Comparison of ENCODE assay signal across 25 cellular contexts in the genomic region with DNA sequence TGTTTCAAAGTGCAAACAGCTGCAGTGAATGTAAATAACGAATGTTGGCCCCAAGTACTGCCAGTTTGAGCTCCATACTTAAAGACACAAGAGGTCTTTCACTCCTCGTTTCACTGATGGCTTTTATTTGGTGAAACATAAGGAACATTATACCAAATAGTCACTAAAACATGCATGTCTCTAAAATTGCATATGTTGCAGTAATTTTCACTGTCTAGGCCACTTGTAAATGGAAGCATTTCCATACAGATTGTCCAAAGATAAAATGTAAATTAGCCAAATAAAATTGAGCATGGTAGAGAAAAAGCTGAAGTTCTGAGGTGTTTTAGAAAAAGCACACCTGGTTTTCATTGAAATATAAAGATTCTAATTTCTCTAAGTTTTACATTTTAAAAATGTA.
"Had no signal": no experiment of that assay in that cellular context is flagged by ENCODE, and none has a peak within 500 bp of the region (broad histone marks: within the 10 kb centered on the region; RNA-seq: fewer than 3 reads in every experiment).

No MANE protein-coding gene starts in this region.

- H3K4me3 ChIP-seq: colonic mucosa, gastrocnemius medialis, lower lobe of right lung, testis, tibial artery had no signal

- H3K27ac Mint-ChIP-seq: dendritic cell treated with granulocyte-macrophage colony-stimulating factor and Interleukin-4, amounts not matched to agents 40 ng/mL and 50 ng/mL, for 4 days; endodermal cell; naive thymus-derived CD8-positive, alpha-beta T cell; progenitor cell of endocrine pancreas; stimulated activated memory B cell treated with anti-CD40 and anti-IgM and Interleukin-4, amounts not matched to agents 10 μg/mL and 1 μg/mL and 100 μg/mL, for 72 hours; type B pancreatic cell had no signal

- H3K36me3 Mint-ChIP-seq: naive thymus-derived CD8-positive, alpha-beta T cell; stimulated activated memory B cell treated with anti-CD40 and anti-IgM and Interleukin-4, amounts not matched to agents 10 μg/mL and 1 μg/mL and 100 μg/mL, for 72 hours; type B pancreatic cell had no signal

- H3K27me3 ChIP-seq: colonic mucosa, gastrocnemius medialis, neutrophil, testis, tibial artery had no signal

- H3K36me3 ChIP-seq: colonic mucosa, gastrocnemius medialis, lower lobe of right lung, neutrophil, tibial artery had no signal

- ATAC-seq: esophagus mucosa; gastrocnemius medialis; left ventricle myocardium superior; lower lobe of right lung; naive thymus-derived CD8-positive, alpha-beta T cell; sciatic nerve; stimulated activated memory B cell treated with anti-CD40 and anti-IgM and Interleukin-4, amounts not matched to agents 10 μg/mL and 1 μg/mL and 100 μg/mL, for 72 hours; stimulated activated naive CD8-positive, alpha-beta T cell treated with anti-CD3 and anti-CD28 coated beads, Interleukin-15, Interleukin-2, amounts not matched to agents 100 U/mL and 50 U/mL, for 24 hours had no signal

- H3K4me3 Mint-ChIP-seq: dendritic cell treated with granulocyte-macrophage colony-stimulating factor and Interleukin-4, amounts not matched to agents 40 ng/mL and 50 ng/mL, for 4 days; endodermal cell; naive thymus-derived CD8-positive, alpha-beta T cell; stimulated activated memory B cell treated with anti-CD40 and anti-IgM and Interleukin-4, amounts not matched to agents 10 μg/mL and 1 μg/mL and 100 μg/mL, for 72 hours; type B pancreatic cell had no signal

- H3K9me3 Mint-ChIP-seq: endodermal cell; naive thymus-derived CD8-positive, alpha-beta T cell; stimulated activated memory B cell treated with anti-CD40 and anti-IgM and Interleukin-4, amounts not matched to agents 10 μg/mL and 1 μg/mL and 100 μg/mL, for 72 hours; type B pancreatic cell had no signal

- DNase-seq: colonic mucosa; effector CD8-positive, alpha-beta T cell; endodermal cell; foreskin fibroblast; gastrocnemius medialis; head of caudate nucleus; left ventricle myocardium superior; lower lobe of right lung; naive thymus-derived CD8-positive, alpha-beta T cell; stimulated activated CD4-positive, alpha-beta T cell treated with anti-CD3 and anti-CD28 coated beads, Interleukin-2, amount 100 ng/mL, for 24 hours; stimulated activated CD4-positive, alpha-beta T cell treated with anti-CD3 and anti-CD28 coated beads, Interleukin-4, amount 100 ng/mL, for 24 hours; stimulated activated naive CD8-positive, alpha-beta T cell treated with anti-CD3 and anti-CD28 coated beads, Interleukin-15, Interleukin-2, amounts not matched to agents 100 U/mL and 50 U/mL, for 24 hours; substantia nigra; testis; tibial artery had no signal

- H2AFZ ChIP-seq: parathyroid adenoma had no signal

- H3K4me1 ChIP-seq: colonic mucosa, gastrocnemius medialis, lower lobe of right lung, parathyroid adenoma, testis had no signal

- H3K27ac ChIP-seq: colonic mucosa, epithelial cell of prostate, gastrocnemius medialis, lower lobe of right lung, neutrophil, parathyroid adenoma, testis, tibial artery had no signal

- FAIRE-seq: keratinocyte had no signal

- H3K9ac ChIP-seq: parathyroid adenoma had no signal

- H3K79me2 ChIP-seq: parathyroid adenoma had no signal

- H3K27me3 Mint-ChIP-seq: dendritic cell treated with granulocyte-macrophage colony-stimulating factor and Interleukin-4, amounts not matched to agents 40 ng/mL and 50 ng/mL, for 4 days; progenitor cell of endocrine pancreas; stimulated activated memory B cell treated with anti-CD40 and anti-IgM and Interleukin-4, amounts not matched to agents 10 μg/mL and 1 μg/mL and 100 μg/mL, for 72 hours; type B pancreatic cell had no signal

- H3K4me1 Mint-ChIP-seq: naive thymus-derived CD8-positive, alpha-beta T cell; stimulated activated memory B cell treated with anti-CD40 and anti-IgM and Interleukin-4, amounts not matched to agents 10 μg/mL and 1 μg/mL and 100 μg/mL, for 72 hours had no signal

- H3K9me3 ChIP-seq: colonic mucosa, gastrocnemius medialis, lower lobe of right lung, neutrophil, testis, tibial artery had no signal
